In the genomic region with DNA sequence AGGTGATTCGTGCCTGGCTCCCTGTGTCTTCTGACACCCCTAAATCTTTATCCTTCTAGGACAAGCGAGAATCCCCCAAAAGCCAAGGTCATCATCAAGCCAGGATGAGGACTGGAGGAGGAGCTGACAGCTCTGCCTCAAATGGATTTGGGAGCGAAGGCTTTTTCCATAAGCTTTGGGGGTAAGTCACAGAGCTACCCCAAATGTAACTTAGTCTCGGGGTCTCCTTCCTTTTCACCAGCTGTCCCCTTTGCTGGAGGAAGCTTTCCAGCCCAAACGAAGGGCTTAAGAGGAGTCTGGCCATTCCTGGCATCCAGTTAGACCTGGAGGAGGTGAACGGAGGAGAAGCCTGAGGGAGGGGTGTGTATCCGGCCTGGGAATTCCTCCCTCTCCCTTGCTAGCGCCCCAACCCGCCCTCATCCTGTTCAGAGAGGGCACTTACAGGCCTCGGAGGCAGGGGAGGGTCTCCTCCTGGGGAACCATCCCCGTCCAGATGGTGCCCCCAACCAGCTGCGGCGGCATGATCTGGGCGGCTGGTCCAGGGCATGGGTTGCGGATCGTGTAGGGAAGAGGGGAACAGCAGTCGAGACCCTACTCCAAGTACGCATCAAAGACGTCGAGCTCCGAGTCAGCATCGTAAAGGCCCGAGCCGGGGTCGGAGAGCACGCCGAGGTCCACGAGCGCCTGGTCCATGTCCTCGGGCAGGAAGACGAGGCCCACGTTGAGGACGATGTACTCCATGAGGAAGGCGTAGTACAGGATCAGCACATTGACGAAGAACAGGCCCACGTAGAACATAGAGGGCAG, we compare ENCODE assay signal across 8 cellular contexts. TPM values are rescaled to one million over a fixed set of nuclear protein-coding genes. Genes with fewer than 3 reads are reported as not detected.
A peak's percentile ranks its signal among the peaks of the same experiment; 100 is the strongest.
DNase-seq lines count a peak whose midpoint lies in the region; ATAC-seq and TF ChIP-seq lines count a peak whose summit lies in the region.

No MANE protein-coding gene starts in this region.

- CTCF ChIA-PET in CD8-positive, alpha-beta T cell (lab: Charles Lee), result interaction anchor here (1.5 to 1.6 kb wide), 2 partner anchors 22 kb away, joined by 5 read pairs; no protein-coding TSS in a partner anchor
- CTCF ChIA-PET in IMR-90 (lab: Yijun Ruan, JAX), result no interaction called here

- in situ Hi-C loops in IMR-90 (cut with MboI; ENCODE audit: low sequenced_read_pairs), result loop anchor here (25.0 kb wide), 1 partner anchor 1829 kb away; no protein-coding TSS in a partner anchor

- BruUV-seq in IMR-90 (replicated peaks; lab: Mats Ljungman, UMichigan), result no TSS peak

- peaks cover 13% of the 10 kb centered on the region for H3K36me3 Mint-ChIP-seq in CD8-positive, alpha-beta T cell
- peaks cover 16% of the 10 kb centered on the region for H3K36me3 Mint-ChIP-seq in brain
- no peaks in the 10 kb centered on the region for H3K36me3 Mint-ChIP-seq in mesothelial cell of epicardium

- dilution Hi-C loops in IMR-90 (cut with HindIII; ENCODE audit: low sequenced_read_pairs, unreplicated experiment), result no loop called here

- peak overlapping the region; percentile 81 for H2AK9ac ChIP-seq in IMR-90 (replicated peaks; ENCODE audit: low read depth, low read length, poor library complexity)

- H4K8ac ChIP-seq in IMR-90 (ENCODE audit: low read depth in 2 of 2, low read length in 2 of 2), result 0 out of 4 replicates have a peak overlapping the region, but pooled peaks of 1 of the 2 experiments have one; percentile 52

- no peak overlapping the region for H2BK15ac ChIP-seq in IMR-90 (ENCODE audit: low read depth, low read length)

- H2BK5ac ChIP-seq in IMR-90 (ENCODE audit: low read depth, low read length, poor library complexity, severe bottlenecking), result no peak overlapping the region

- no peak overlapping the region for H4K5ac ChIP-seq in IMR-90 (ENCODE audit: low read depth, low read length)

- H2AK5ac ChIP-seq in IMR-90 (ENCODE audit: low read depth, low read length), result 0 out of 2 replicates have a peak overlapping the region, but pooled peaks have one; percentile 2

- H2BK20ac ChIP-seq in IMR-90 (ENCODE audit: low read depth, low read length), result no peak overlapping the region

- peak overlapping the region; percentile 25; the same call in 1 of the 2 replicates for H4K91ac ChIP-seq in IMR-90 (ENCODE audit: insufficient read depth, low read depth, low read length)

- H3K79me1 ChIP-seq in IMR-90 (ENCODE audit: low read depth in 1 of 2, low read length in 2 of 2), result peaks cover 44 to 83% of the 10 kb centered on the region in 2 experiments

- no peak for TF ChIP-seq POLR2A in IMR-90 (IDR thresholded peaks at IDR 0.05; ENCODE audit: low read depth, low read length)

- no peaks in the 10 kb centered on the region for H3K9me3 Mint-ChIP-seq in CD8-positive, alpha-beta T cell
- H3K9me3 Mint-ChIP-seq in brain (no peaks in the 10 kb centered on the region), mesothelial cell of epicardium (no peaks in the 10 kb centered on the region)

- H3K4me1 Mint-ChIP-seq in CD8-positive, alpha-beta T cell (ENCODE audit: low read depth), result peaks cover 81% of the 10 kb centered on the region
- H3K4me1 Mint-ChIP-seq in brain, result peaks cover 80% of the 10 kb centered on the region
- peaks cover 57% of the 10 kb centered on the region for H3K4me1 Mint-ChIP-seq in mesothelial cell of epicardium

- H3K27ac ChIP-seq in CD8-positive, alpha-beta T cell (ENCODE audit: low read depth, low read length), result peak overlapping the region; percentile 15
- peak overlapping the region; percentile 60 for H3K27ac ChIP-seq in IMR-90 (ENCODE audit: insufficient read depth, low read length)

- H3K4ac ChIP-seq in IMR-90 (ENCODE audit: low read depth, low read length), result peak overlapping the region; percentile 61

- H3K4me1 ChIP-seq in CD8-positive, alpha-beta T cell (ENCODE audit: insufficient read depth, low read length), result peaks cover 79% of the 10 kb centered on the region
- peaks cover 23% of the 10 kb centered on the region for H3K4me1 ChIP-seq in IMR-90 (ENCODE audit: control insufficient read depth, insufficient read depth, low read length)

- peak overlapping the region; percentile 57 for H3K4me3 ChIP-seq in CD8-positive, alpha-beta T cell (ENCODE audit: low read depth, low read length)
- H3K4me3 ChIP-seq in IMR-90 (ENCODE audit: insufficient read depth, low read depth, low read length), result peak overlapping the region; percentile 81

- DNase-seq in CD8-positive, alpha-beta T cell, result no peak
- no peak for DNase-seq in IMR-90
- no peak for DNase-seq in mesothelial cell of epicardium (ENCODE audit: low spot score in 2 of 2, unreplicated experiment in 2 of 2)
- DNase-seq in cerebellar cortex (ENCODE audit: low spot score), result no peak
- no peak for DNase-seq in NCI-H1694 (lab: John Stamatoyannopoulos, UW)
- DNase-seq in AML-193 (lab: John Stamatoyannopoulos, UW), result no peak
- no peak for DNase-seq in hepatic stellate cell (ENCODE audit: low spot score)

- no peaks in the 10 kb centered on the region for H3K9me3 ChIP-seq in CD8-positive, alpha-beta T cell (ENCODE audit: low read length)
- H3K9me3 ChIP-seq in IMR-90 (ENCODE audit: control insufficient read depth, insufficient read depth, low read length), result no peaks in the 10 kb centered on the region

- H3K27ac Mint-ChIP-seq in CD8-positive, alpha-beta T cell, result peak overlapping the region; percentile 79
- H3K27ac Mint-ChIP-seq in brain (peak overlapping the region; percentile 80 to 96 (median 90)), mesothelial cell of epicardium (peak overlapping the region; percentile 79)

- H2AFZ ChIP-seq in IMR-90 (replicated peaks; ENCODE audit: low read length, poor library complexity), result peak overlapping the region; percentile 28

- peak overlapping the region; percentile 80 for H3K9ac ChIP-seq in IMR-90 (ENCODE audit: low read depth, low read length)

- peak overlapping the region; percentile 97 for H3K4me2 ChIP-seq in IMR-90 (ENCODE audit: low read depth, low read length)

- H3K9me1 ChIP-seq in IMR-90 (ENCODE audit: insufficient read depth, low read length), result peaks cover 37% of the 10 kb centered on the region

- H3K36me3 ChIP-seq in CD8-positive, alpha-beta T cell (ENCODE audit: insufficient read depth, low read length), result no peaks in the 10 kb centered on the region
- H3K36me3 ChIP-seq in IMR-90 (ENCODE audit: control insufficient read depth, insufficient read depth, low read length), result peaks cover 13% of the 10 kb centered on the region; the same call in 1 of the 2 replicates

- H3K56ac ChIP-seq in IMR-90 (ENCODE audit: extremely low read depth, insufficient read depth, low read length), result 0 out of 2 replicates have a peak overlapping the region, but pooled peaks have one; percentile 13

- POLR2A ChIA-PET in CD8-positive, alpha-beta T cell (lab: Charles Lee), result interaction anchor here (1.0 to 1.3 kb wide), 2 partner anchors 8 to 574 kb away, joined by 3 read pairs; no protein-coding TSS in a partner anchor
- POLR2A ChIA-PET in IMR-90 (lab: Charles Lee; ENCODE audit: unreplicated experiment), result no interaction called here

- H4K20me1 ChIP-seq in IMR-90 (ENCODE audit: insufficient read depth, low read length), result peaks cover 68% of the 10 kb centered on the region

- intact Hi-C loops in CD8-positive, alpha-beta T cell (cut with DNase I, micrococcal nuclease), result loop anchor here (5.0 to 10.0 kb wide), 7 partner anchors 283 to 1861 kb away; a partner anchor contains a TSS
- intact Hi-C loops in IMR-90 (cut with micrococcal nuclease), result no loop called here

- H3K18ac ChIP-seq in IMR-90 (ENCODE audit: low read depth, low read length), result no peak overlapping the region; the same call in 1 of the 2 replicates

- H3K14ac ChIP-seq in IMR-90 (replicated peaks; ENCODE audit: low read depth, low read length), result peak overlapping the region; percentile 78

- H3K23ac ChIP-seq in IMR-90 (ENCODE audit: low read depth, low read length), result peak overlapping the region; percentile 71

- peak overlapping the region; percentile 93 for H3K4me3 Mint-ChIP-seq in CD8-positive, alpha-beta T cell
- peak overlapping the region; percentile 94 to 99 (median 98) for H3K4me3 Mint-ChIP-seq in brain
- H3K4me3 Mint-ChIP-seq in mesothelial cell of epicardium, result peak overlapping the region; percentile 90

- H3K27me3 ChIP-seq in CD8-positive, alpha-beta T cell (ENCODE audit: insufficient read depth, low read length), result no peaks in the 10 kb centered on the region
- H3K27me3 ChIP-seq in IMR-90 (ENCODE audit: control insufficient read depth, insufficient read depth, low read length), result no peaks in the 10 kb centered on the region

- H3K27me3 Mint-ChIP-seq in CD8-positive, alpha-beta T cell (ENCODE audit: low read depth), result no peaks in the 10 kb centered on the region
- peaks cover 4% of the 10 kb centered on the region for H3K27me3 Mint-ChIP-seq in brain
- no peaks in the 10 kb centered on the region for H3K27me3 Mint-ChIP-seq in mesothelial cell of epicardium (ENCODE audit: low read depth)

- ATAC-seq in CD8-positive, alpha-beta T cell, result no peak
- ATAC-seq in IMR-90 (ENCODE audit: low read depth), result no peak; the same call in 1 of the 2 replicates

- H2BK120ac ChIP-seq in IMR-90 (ENCODE audit: low read depth, low read length), result no peak overlapping the region

- no peak for TF ChIP-seq CTCF in CD8-positive, alpha-beta T cell (IDR thresholded peaks at IDR 0.05)
- no peak for TF ChIP-seq CTCF in IMR-90 (conservative IDR thresholded peaks at IDR 0.05; ENCODE audit: low read depth, low read length)
- TF ChIP-seq CTCF in brain (conservative IDR thresholded peaks at IDR 0.05), result no peak
- no peak for TF ChIP-seq CTCF in mesothelial cell of epicardium (IDR thresholded peaks at IDR 0.05; ENCODE audit: unreplicated experiment)

- no CpG with 5 or more reads among the region's 36 CpGs for WGBS in IMR-90 (ENCODE audit: extremely low coverage in 2 of 2, insufficient read length in 1 of 2), 2 experiments

- no peak for TF ChIP-seq RAD21 in IMR-90 (IDR thresholded peaks at IDR 0.05; ENCODE audit: low read length)

RNA-seq across cellular contexts. Expression of a gene that starts 0.9 kb away (rescaled TPM):
- 1 to 10 TPM; 4.7 to 5.6 TPM for total RNA-seq in CD8-positive, alpha-beta T cell
- total RNA-seq in IMR-90 (2012; rRNA removed), result 43.7 and 44.4 TPM in 2 replicates
- polyA plus RNA-seq in IMR-90 (2012; rRNA removed), result 62.5 and 63.6 TPM in 2 replicates
- polyA plus RNA-seq in IMR-90 (2012; cell fraction: cytosol; rRNA removed), result 73.1 and 112 TPM in 2 replicates
- polyA plus RNA-seq in IMR-90 (2012; cell fraction: nucleus; rRNA removed; ENCODE audit: low replicate concordance), result 27.5 and 44.2 TPM in 2 replicates
- 71.5 TPM for polyA plus RNA-seq in brain (ENCODE audit: insufficient read depth, low read depth, low replicate concordance)
- total RNA-seq in mesothelial cell of epicardium, result 31.2 to 33.0 TPM (median 31.5 TPM) in 3 replicates

RNA-seq across cellular contexts. Expression of a gene that starts 3.0 kb away (rescaled TPM):
- 10 to 100 TPM; 20.5 to 21.9 TPM for total RNA-seq in CD8-positive, alpha-beta T cell
- 16.5 and 18.3 TPM in 2 replicates for total RNA-seq in IMR-90 (2012; rRNA removed)
- 15.4 and 15.9 TPM in 2 replicates for polyA plus RNA-seq in IMR-90 (2012; rRNA removed)
- 11.0 and 13.5 TPM in 2 replicates for polyA plus RNA-seq in IMR-90 (2012; cell fraction: cytosol; rRNA removed)
- polyA plus RNA-seq in IMR-90 (2012; cell fraction: nucleus; rRNA removed; ENCODE audit: low replicate concordance), result 22.9 and 31.5 TPM in 2 replicates
- 22.2 TPM for polyA plus RNA-seq in brain (ENCODE audit: insufficient read depth, low read depth, low replicate concordance)
- 40.5 to 44.9 TPM (median 43.3 TPM) in 3 replicates for total RNA-seq in mesothelial cell of epicardium
